27 cellular contexts compared by ENCODE assay signal in genomic region chr1:14451217-14451616, GRCh38.
"Had no signal": no experiment of that assay in that cellular context is flagged by ENCODE, and none has a peak within 500 bp of the region (broad histone marks: within the 10 kb centered on the region; RNA-seq: fewer than 3 reads in every experiment).

No MANE protein-coding gene starts in this region.

- H3K4me1 ChIP-seq: stomach, suprapubic skin, testis, thyroid gland, tibial artery, tibial nerve, transverse colon, upper lobe of left lung, upper lobe of right lung, uterus, vagina had no signal

- H3K27ac ChIP-seq: stomach, suprapubic skin, testis, thoracic aorta, thyroid gland, tibial artery, tibial nerve, transverse colon, upper lobe of left lung, upper lobe of right lung, uterus, vagina had no signal

- ATAC-seq: stimulated activated effector memory CD8-positive, alpha-beta T cell treated with anti-CD3 and anti-CD28 coated beads, Interleukin-12 subunit alpha, Interleukin-12 subunit beta, amount 100 ng/mL, for 72 hours; stimulated activated memory B cell treated with anti-CD40 and anti-IgM and Interleukin-4, amounts not matched to agents 10 μg/mL and 1 μg/mL and 100 μg/mL, for 72 hours; stimulated activated naive B cell treated with anti-CD40 and anti-IgM and Interleukin-4, amounts not matched to agents 10 μg/mL and 1 μg/mL and 100 μg/mL, for 72 hours; stimulated activated naive CD8-positive, alpha-beta T cell treated with anti-CD3 and anti-CD28 coated beads, Interleukin-15, amount 100 ng/mL, for 72 hours; stimulated activated naive CD8-positive, alpha-beta T cell treated with anti-CD3 and anti-CD28 coated beads, Interleukin-15, Interleukin-2, amounts not matched to agents 100 U/mL and 50 U/mL, for 24 hours; upper lobe of right lung had no signal

- H3K9me3 ChIP-seq: stomach, suprapubic skin, testis, thoracic aorta, thyroid gland, tibial artery, tibial nerve, transverse colon, upper lobe of left lung, upper lobe of right lung, uterus, vagina had no signal

- H3K4me3 ChIP-seq: stomach, suprapubic skin, testis, thoracic aorta, thyroid gland, tibial artery, tibial nerve, transverse colon, upper lobe of left lung, upper lobe of right lung, uterus, vagina had no signal

- FAIRE-seq: urothelium cell line had no signal

- DNase-seq: stimulated activated CD4-positive, alpha-beta T cell treated with anti-CD3 and anti-CD28 coated beads, Interleukin-2, amount 100 ng/mL, for 48 hours; stimulated activated CD4-positive, alpha-beta T cell treated with anti-CD3 and anti-CD28 coated beads, Interleukin-4, amount 100 ng/mL, for 1 hour; stimulated activated CD4-positive, alpha-beta T cell treated with anti-CD3 and anti-CD28 coated beads, Interleukin-4, amount 100 ng/mL, for 24 hours; stimulated activated CD4-positive, alpha-beta T cell treated with anti-CD3 and anti-CD28 coated beads, Interleukin-4, amount 100 ng/mL, for 4 hours; stimulated activated CD8-positive, alpha-beta memory T cell treated with anti-CD3 and anti-CD28 coated beads, Interleukin-4, amount 100 ng/mL, for 48 hours; stimulated activated naive B cell treated with anti-CD40 and anti-IgM and Interleukin-4, amounts not matched to agents 10 μg/mL and 1 μg/mL and 100 μg/mL, for 72 hours; stimulated activated naive CD4-positive, alpha-beta T cell; stimulated activated naive CD4-positive, alpha-beta T cell treated with Interleukin-2 at 50 U/mL for 16 hours; stimulated activated naive CD8-positive, alpha-beta T cell treated with anti-CD3 and anti-CD28 coated beads, Interleukin-15, amount 100 ng/mL, for 72 hours; stimulated activated naive CD8-positive, alpha-beta T cell treated with anti-CD3 and anti-CD28 coated beads, Interleukin-15, Interleukin-2, amounts not matched to agents 100 U/mL and 50 U/mL, for 24 hours; stomach; substantia nigra; testis; thyroid gland; tibial artery; transverse colon; trophoblast cell; upper lobe of right lung; uterus had no signal

- H3K27me3 ChIP-seq: stomach, suprapubic skin, testis, thyroid gland, tibial nerve, transverse colon, upper lobe of left lung, upper lobe of right lung, uterus, vagina had no signal

- H3K36me3 ChIP-seq: stomach, suprapubic skin, thoracic aorta, thyroid gland, tibial artery, tibial nerve, transverse colon, upper lobe of left lung, upper lobe of right lung, uterus, vagina had no signal
